Comparison of ENCODE assay signal across 1 cellular context in genomic region chr17:44220211-44221071, GRCh38.
TF ChIP-seq lines count a peak whose summit lies in the region.

No MANE protein-coding gene starts in this region.

TF ChIP-seq in HepG2, 621 proteins besides CTCF, POLR2A, EP300 and RAD21 (continued from another document and continues in another):
- no peak for TF ChIP-seq GABPA (IDR thresholded peaks at IDR 0.05; ENCODE audit: low read depth, low read length)
- TF ChIP-seq GABPA (CRISPR knock-in tag; IDR thresholded peaks at IDR 0.05; ENCODE audit: low read depth), result no peak
- peak; percentile 88 for TF ChIP-seq KLF12 (CRISPR knock-in tag; IDR thresholded peaks at IDR 0.05; ENCODE audit: borderline replicate concordance)
- TF ChIP-seq ZNF367 (CRISPR knock-in tag; IDR thresholded peaks at IDR 0.05; ENCODE audit: borderline replicate concordance), result no peak
- peak; percentile 52 for TF ChIP-seq EEA1 (CRISPR knock-in tag; IDR thresholded peaks at IDR 0.05; ENCODE audit: borderline replicate concordance)
- no peak for TF ChIP-seq ZEB1 (IDR thresholded peaks at IDR 0.05; ENCODE audit: insufficient replicate concordance, low read depth)
- no peak for TF ChIP-seq RFX3 (CRISPR knock-in tag; IDR thresholded peaks at IDR 0.05)
- TF ChIP-seq ZFP1 (CRISPR knock-in tag; IDR thresholded peaks at IDR 0.05), result no peak
- TF ChIP-seq ZNF616 (CRISPR knock-in tag; IDR thresholded peaks at IDR 0.05; ENCODE audit: low read depth), result peak; percentile 70; the same call in 1 of the 2 replicates
- no peak for TF ChIP-seq ZBTB7A (CRISPR knock-in tag; IDR thresholded peaks at IDR 0.05)
- TF ChIP-seq TP53 (CRISPR knock-in tag; conservative IDR thresholded peaks at IDR 0.05), result no peak
- TF ChIP-seq HNRNPH1 (optimal IDR thresholded peaks at IDR 0.05; ENCODE audit: low read depth, low read length), result no peak
- peak; percentile 8 for TF ChIP-seq HNRNPK (IDR thresholded peaks at IDR 0.05; ENCODE audit: low read depth, low read length, poor library complexity, severe bottlenecking)
- TF ChIP-seq KAT7 (CRISPR knock-in tag; IDR thresholded peaks at IDR 0.05; ENCODE audit: borderline replicate concordance), result peak; percentile 53; the same call in 1 of the 2 replicates
- TF ChIP-seq NR2F1 (CRISPR knock-in tag; IDR thresholded peaks at IDR 0.05), result no peak
- TF ChIP-seq RARA (CRISPR knock-in tag; IDR thresholded peaks at IDR 0.05), result no peak
- peak; percentile 33; the same call in 1 of the 2 replicates for TF ChIP-seq MAX (IDR thresholded peaks at IDR 0.05)
- TF ChIP-seq ZNF205 (CRISPR knock-in tag; IDR thresholded peaks at IDR 0.05), result peak; percentile 54; the same call in 1 of the 2 replicates
- no peak for TF ChIP-seq TRIM22 (IDR thresholded peaks at IDR 0.05)
- no peak for TF ChIP-seq ZNF513 (CRISPR knock-in tag; conservative IDR thresholded peaks at IDR 0.05)
- TF ChIP-seq STAT6 (CRISPR knock-in tag; IDR thresholded peaks at IDR 0.05; ENCODE audit: borderline replicate concordance), result no peak
- no peak for TF ChIP-seq ZBTB10 (CRISPR knock-in tag; IDR thresholded peaks at IDR 0.05; ENCODE audit: borderline replicate concordance)
- TF ChIP-seq PHF21A (CRISPR knock-in tag; IDR thresholded peaks at IDR 0.05), result no peak
- no peak for TF ChIP-seq NCOA1 (CRISPR knock-in tag; IDR thresholded peaks at IDR 0.05)
- no peak for TF ChIP-seq HNRNPL (IDR thresholded peaks at IDR 0.05; ENCODE audit: low read depth, low read length)
- 0 out of 2 replicates have a peak, but pooled peaks have one; percentile 54 for TF ChIP-seq ZNF512B (CRISPR knock-in tag; IDR thresholded peaks at IDR 0.05; ENCODE audit: borderline replicate concordance)
- 0 out of 2 replicates have a peak, but pooled peaks have one; percentile 2 for TF ChIP-seq ZXDC (CRISPR knock-in tag; IDR thresholded peaks at IDR 0.05)
- no peak for TF ChIP-seq MAZ (IDR thresholded peaks at IDR 0.05; ENCODE audit: borderline replicate concordance, low read depth, low read length)
- peak; percentile 24 for TF ChIP-seq MAZ (CRISPR knock-in tag; IDR thresholded peaks at IDR 0.05; ENCODE audit: low read depth)
- TF ChIP-seq KDM5B (CRISPR knock-in tag; IDR thresholded peaks at IDR 0.05; ENCODE audit: borderline replicate concordance), result peak; percentile 86
- no peak for TF ChIP-seq RAD51 (IDR thresholded peaks at IDR 0.05; ENCODE audit: borderline replicate concordance)
- TF ChIP-seq SNAI1 (CRISPR knock-in tag; IDR thresholded peaks at IDR 0.05; ENCODE audit: borderline replicate concordance), result no peak
- no peak for TF ChIP-seq PAWR (CRISPR knock-in tag; IDR thresholded peaks at IDR 0.05; ENCODE audit: borderline replicate concordance)
- peak; percentile 93 for TF ChIP-seq UBTF (CRISPR knock-in tag; IDR thresholded peaks at IDR 0.05)
- TF ChIP-seq ZNF784 (CRISPR knock-in tag; IDR thresholded peaks at IDR 0.05; ENCODE audit: borderline replicate concordance), result peak; percentile 61; the same call in 1 of the 2 replicates
- TF ChIP-seq AKAP8 (CRISPR knock-in tag; IDR thresholded peaks at IDR 0.05), result peak; percentile 95
